ENCODE assay signal across 12 cellular contexts in the genomic region with DNA sequence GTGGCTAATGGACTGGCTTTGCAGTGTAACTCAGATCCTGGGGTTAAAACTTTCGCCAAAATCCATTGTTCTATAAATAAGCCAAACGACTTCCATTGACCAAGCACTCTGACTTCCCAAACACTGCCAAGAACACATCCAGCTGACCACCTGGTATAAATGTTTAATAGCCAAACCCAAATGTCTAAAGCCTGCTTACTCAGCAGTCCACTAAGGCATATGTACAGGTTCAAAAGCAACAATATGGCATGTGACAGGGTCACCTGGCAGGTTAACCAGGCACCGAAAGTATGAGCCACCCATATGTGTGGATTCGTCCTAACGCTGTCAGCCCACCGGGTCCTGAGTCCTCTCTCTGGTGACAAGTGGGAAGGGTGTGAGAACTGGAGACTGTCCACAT. TPM values are rescaled to one million over a fixed set of nuclear protein-coding genes. Genes with fewer than 3 reads are reported as not detected.
DNase-seq lines count a peak whose midpoint lies in the region; ATAC-seq and TF ChIP-seq lines count a peak whose summit lies in the region.
"Had no signal": no experiment of that assay in that cellular context is flagged by ENCODE, and none has a peak within 500 bp of the region (broad histone marks: within the 10 kb centered on the region; RNA-seq: fewer than 3 reads in every experiment).

No MANE protein-coding gene starts in this region.

- H3K4me1 ChIP-seq in BE2C, result peaks cover 17% of the 10 kb centered on the region
- peaks cover 28% of the 10 kb centered on the region for H3K4me1 ChIP-seq in NT2/D1 (ENCODE audit: insufficient read depth, insufficient read length)
- peaks cover 49% of the 10 kb centered on the region for H3K4me1 ChIP-seq in colonic mucosa

- H3K4me1 Mint-ChIP-seq in neural crest cell, result peaks cover 44% of the 10 kb centered on the region

- ATAC-seq in GM19467 (IDR thresholded peaks at IDR 0.05; ENCODE audit: unreplicated experiment), result no peak

- peak overlapping the region; percentile 98 for H3K4me3 Mint-ChIP-seq in neural crest cell

- peaks cover 18% of the 10 kb centered on the region for H3K36me3 Mint-ChIP-seq in neural crest cell (ENCODE audit: low read depth)

- intact Hi-C loops in colonic mucosa (cut with DNase I), result no loop called here

- no peaks in the 10 kb centered on the region for H3K27me3 Mint-ChIP-seq in neural crest cell (ENCODE audit: low read depth)

- H3K9ac ChIP-seq in NT2/D1 (ENCODE audit: insufficient read length, low read depth), result peak overlapping the region; percentile 39
- H3K9ac ChIP-seq in colonic mucosa (ENCODE audit: low read depth in 2 of 2, low read length in 2 of 2), result no peak overlapping the region

- peaks cover 52% of the 10 kb centered on the region for H3K36me3 ChIP-seq in BE2C
- H3K36me3 ChIP-seq in NT2/D1 (ENCODE audit: insufficient read depth, insufficient read length, low read length), result peaks cover 58% of the 10 kb centered on the region
- H3K36me3 ChIP-seq in colonic mucosa, result no peaks in the 10 kb centered on the region

- H3K27me3 ChIP-seq in BE2C (no peaks in the 10 kb centered on the region), NT2/D1 (ENCODE audit: insufficient read depth, insufficient read length) (no peaks in the 10 kb centered on the region), colonic mucosa (no peaks in the 10 kb centered on the region)

- no peak for DNase-seq in BE2C
- DNase-seq in NT2/D1 (ENCODE audit: low read depth, low spot score), result no peak
- no peak for DNase-seq in colonic mucosa
- DNase-seq in neural crest cell (ENCODE audit: low read depth, low spot score), result no peak
- DNase-seq in medulla oblongata (ENCODE audit: extremely low spot score), result no peak
- no peak for DNase-seq in SHP77 (lab: John Stamatoyannopoulos, UW)
- DNase-seq in NCI-H82 treated with DMSO at 0.1 percent for 48 hours (lab: John Stamatoyannopoulos, UW; ENCODE audit: unreplicated experiment), result no peak
- DNase-seq: amygdala; NCI-H187 treated with DMSO at 0.1 percent for 48 hours; stimulated activated CD4-positive, alpha-beta T cell treated with anti-CD3 and anti-CD28 coated beads, Interleukin-2, amount 100 ng/mL, for 48 hours; SW 1271 had no signal

- H3K27ac Mint-ChIP-seq in neural crest cell (ENCODE audit: unreplicated experiment), result no peak overlapping the region

- H3K27ac ChIP-seq in colonic mucosa, result peak overlapping the region; percentile 96

- H3K4me3 ChIP-seq in BE2C (ENCODE audit: low read depth, low read length), result peak overlapping the region; percentile 66; the same call in 1 of the 2 replicates
- no peak overlapping the region for H3K4me3 ChIP-seq in NT2/D1 (ENCODE audit: insufficient read length, low read depth)
- no peak overlapping the region for H3K4me3 ChIP-seq in colonic mucosa

- no peaks in the 10 kb centered on the region for H3K9me3 Mint-ChIP-seq in neural crest cell

- TF ChIP-seq CTCF in BE2C (IDR thresholded peaks at IDR 0.05; ENCODE audit: low read depth, low read length) (no peak), colonic mucosa (IDR thresholded peaks at IDR 0.05) (no peak), neural crest cell (conservative IDR thresholded peaks at IDR 0.05) (no peak)

- H3K9me3 ChIP-seq in BE2C (no peaks in the 10 kb centered on the region), NT2/D1 (ENCODE audit: insufficient read depth, low read length) (no peaks in the 10 kb centered on the region), colonic mucosa (no peaks in the 10 kb centered on the region)

RNA-seq across cellular contexts. Expression of gene CSNK1D, which starts 2.1 kb away (rescaled TPM):
- polyA plus RNA-seq in BE2C (2012; ENCODE audit: insufficient read depth, insufficient read length, low read depth), result 264 TPM
- total RNA-seq in colonic mucosa, result 100 to 1,000 TPM; 136 to 138 TPM
- total RNA-seq in neural crest cell, result 163 and 165 TPM in 2 replicates

RNA-seq across cellular contexts. Expression of gene SLC16A3, which starts 42.6 kb away (rescaled TPM):
- polyA plus RNA-seq in BE2C (2012; ENCODE audit: insufficient read depth, insufficient read length, low read depth), result 1.7 TPM
- total RNA-seq in colonic mucosa, result 100 to 1,000 TPM; 148 to 298 TPM
- total RNA-seq in neural crest cell, result 1.5 and 8.6 TPM in 2 replicates

RNA-seq across cellular contexts. Expression of gene CD7, which starts 46.0 kb away (rescaled TPM):
- polyA plus RNA-seq in BE2C (2012; ENCODE audit: insufficient read depth, insufficient read length, low read depth), result 0.46 TPM
- 1 to 10 TPM; 4.2 to 5.0 TPM for total RNA-seq in colonic mucosa
- not detected in 2 replicates for total RNA-seq in neural crest cell

RNA-seq across cellular contexts. Expression of gene CCDC57, which starts 58.8 kb away (rescaled TPM):
- 51.0 TPM for polyA plus RNA-seq in BE2C (2012; ENCODE audit: insufficient read depth, insufficient read length, low read depth)
- total RNA-seq in colonic mucosa, result 10 to 100 TPM; 24.5 to 46.1 TPM
- 47.5 and 50.3 TPM in 2 replicates for total RNA-seq in neural crest cell

Comparison
In these comparisons a context has a peak if more than half of its experiments do, and no peak if none do; other contexts are left out.
1. RNA of gene SLC16A3, which starts 42.6 kb away (total RNA-seq): 148 to 298 TPM in colonic mucosa; 1.5 to 8.6 TPM in neural crest cell; every median in the first group is over 10 times any median in the second.